ENCODE assay signal across 22 cellular contexts in the genomic region with DNA sequence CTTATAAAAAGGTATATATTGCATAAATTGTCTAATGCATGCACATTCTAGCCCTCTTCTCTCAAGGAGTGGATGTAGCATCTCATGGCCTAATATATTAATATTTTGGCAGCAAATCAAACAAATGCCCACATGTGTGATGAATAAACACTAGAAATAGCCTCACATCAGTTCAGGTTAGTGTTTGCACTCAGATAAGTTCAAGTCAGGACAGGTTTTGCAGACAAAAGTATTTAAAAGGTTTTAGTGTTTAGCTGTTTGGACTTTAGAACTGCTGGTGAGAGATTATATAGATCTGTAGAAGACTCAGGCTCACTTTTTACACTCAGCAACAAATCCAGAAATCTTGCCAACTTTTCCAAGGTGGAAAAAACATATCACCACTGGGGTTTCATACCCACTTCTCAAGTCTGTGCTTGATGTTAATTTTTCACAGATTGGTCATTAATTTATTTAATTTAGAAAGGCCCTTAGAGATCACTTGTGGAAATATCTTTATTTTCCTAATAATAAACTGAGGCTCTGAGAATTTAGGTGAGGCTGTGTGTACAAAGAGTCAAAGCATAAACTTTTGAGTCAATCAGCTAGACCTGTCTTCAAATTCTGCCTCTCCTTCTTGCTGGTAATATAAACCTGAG.
DNase-seq lines count a peak whose midpoint lies in the region; ATAC-seq and TF ChIP-seq lines count a peak whose summit lies in the region.
"Had no signal": no experiment of that assay in that cellular context is flagged by ENCODE, and none has a peak within 500 bp of the region (broad histone marks: within the 10 kb centered on the region; RNA-seq: fewer than 3 reads in every experiment).

No MANE protein-coding gene starts in this region.

- H3K4me3 ChIP-seq in epithelial cell of esophagus (ENCODE audit: low read length): no peak overlapping the region
- H3K4me3 ChIP-seq in liver (ENCODE audit: low read depth in 1 of 3, low read length in 3 of 3): no peak overlapping the region
- H3K4me3 ChIP-seq: BLaER1 treated with 17β-estradiol and CSF1 and Interleukin-3, amounts not matched to agents 10 nM and 100 nM; PC-9 had no signal

- no peak for TF ChIP-seq CTCF in epithelial cell of esophagus (IDR thresholded peaks at IDR 0.05; ENCODE audit: insufficient read depth, low read depth, low read length, missing control alignments)
- TF ChIP-seq CTCF in liver (IDR thresholded peaks at IDR 0.05; ENCODE audit: low read depth, low read length, missing input control): no peak

- no peak for TF ChIP-seq RAD21 in liver (IDR thresholded peaks at IDR 0.05)

- no peaks in the 10 kb centered on the region for H3K9me3 ChIP-seq in liver (ENCODE audit: control insufficient read depth in 4 of 4, low read length in 3 of 4)

- no peak overlapping the region for H3K27ac ChIP-seq in liver (ENCODE audit: low read depth in 1 of 2, low read length in 2 of 2)
- H3K27ac ChIP-seq: 22Rv1; BLaER1 treated with 17β-estradiol and CSF1 and Interleukin-3, amounts not matched to agents 10 nM and 100 nM; PC-9 had no signal

- H3K27me3 ChIP-seq in liver (ENCODE audit: control insufficient read depth in 4 of 4, insufficient read depth in 4 of 4, low read length in 3 of 4): no peaks in the 10 kb centered on the region
- H3K27me3 ChIP-seq: BLaER1 treated with 17β-estradiol and CSF1 and Interleukin-3, amounts not matched to agents 10 nM and 100 nM had no signal

- H3K36me3 Mint-ChIP-seq in activated naive CD4-positive, alpha-beta T cell treated with anti-CD3 and anti-CD28 coated beads for 36 hours (ENCODE audit: low read depth): no peaks in the 10 kb centered on the region
- H3K36me3 Mint-ChIP-seq: CD4-positive, alpha-beta memory T cell had no signal

- no peak overlapping the region for H3K27ac Mint-ChIP-seq in activated naive CD4-positive, alpha-beta T cell treated with anti-CD3 and anti-CD28 coated beads for 36 hours
- H3K27ac Mint-ChIP-seq: CD4-positive, alpha-beta memory T cell had no signal

- DNase-seq in DMS53 (lab: John Stamatoyannopoulos, UW): peak; percentile 3
- DNase-seq in DMS53 treated with DMSO at 0.1 percent for 48 hours (lab: John Stamatoyannopoulos, UW; ENCODE audit: unreplicated experiment): no peak
- DNase-seq in epithelial cell of esophagus (ENCODE audit: low read depth): peak; percentile 40
- no peak for DNase-seq in activated naive CD4-positive, alpha-beta T cell treated with anti-CD3 and anti-CD28 coated beads for 36 hours
- DNase-seq in A172 (ENCODE audit: low spot score): no peak
- DNase-seq: Calu3; CD4-positive, alpha-beta memory T cell; DMS79; KBM-7; NCI-H1092; NCI-H1436; NCI-H187 treated with DMSO at 0.1 percent for 48 hours; NCI-H2107; NCI-H748 treated with DMSO at 0.1 percent for 48 hours; PC-9; RPMI8226; SHP77 had no signal

- CTCF ChIA-PET in activated naive CD4-positive, alpha-beta T cell treated with anti-CD3 and anti-CD28 coated beads for 36 hours (lab: Charles Lee): no interaction called here

- H3K4me3 Mint-ChIP-seq in activated naive CD4-positive, alpha-beta T cell treated with anti-CD3 and anti-CD28 coated beads for 36 hours: no peak overlapping the region
- H3K4me3 Mint-ChIP-seq: CD4-positive, alpha-beta memory T cell had no signal

- no peaks in the 10 kb centered on the region for H3K36me3 ChIP-seq in liver (ENCODE audit: control insufficient read depth in 4 of 4, insufficient read depth in 3 of 4, low read depth in 1 of 4, low read length in 3 of 4)
- H3K36me3 ChIP-seq: BLaER1 treated with 17β-estradiol and CSF1 and Interleukin-3, amounts not matched to agents 10 nM and 100 nM had no signal

- intact Hi-C loops in activated naive CD4-positive, alpha-beta T cell treated with anti-CD3 and anti-CD28 coated beads for 36 hours (cut with micrococcal nuclease): no loop called here

- peaks cover 0 to 5% (median 0%) of the 10 kb centered on the region in 4 donors for H3K4me1 ChIP-seq in liver (ENCODE audit: control insufficient read depth in 4 of 4, insufficient read depth in 4 of 4, low read length in 3 of 4)
- H3K4me1 ChIP-seq: BLaER1 treated with 17β-estradiol and CSF1 and Interleukin-3, amounts not matched to agents 10 nM and 100 nM had no signal

- ATAC-seq in GM18519 (IDR thresholded peaks at IDR 0.05; ENCODE audit: low FRiP score, unreplicated experiment) (no peak), HG02981 (IDR thresholded peaks at IDR 0.05; ENCODE audit: unreplicated experiment) (no peak)

- H3K9me3 Mint-ChIP-seq in activated naive CD4-positive, alpha-beta T cell treated with anti-CD3 and anti-CD28 coated beads for 36 hours: peaks cover 6% of the 10 kb centered on the region

- H3K4me1 Mint-ChIP-seq in activated naive CD4-positive, alpha-beta T cell treated with anti-CD3 and anti-CD28 coated beads for 36 hours (ENCODE audit: low read depth): no peaks in the 10 kb centered on the region
- H3K4me1 Mint-ChIP-seq: CD4-positive, alpha-beta memory T cell had no signal

- H3K27me3 Mint-ChIP-seq in activated naive CD4-positive, alpha-beta T cell treated with anti-CD3 and anti-CD28 coated beads for 36 hours (ENCODE audit: low read depth): peaks cover 3% of the 10 kb centered on the region

- no peak overlapping the region for H3K9ac ChIP-seq in liver (ENCODE audit: low read depth in 1 of 2, low read length in 2 of 2)
- H3K9ac ChIP-seq: BLaER1 treated with 17β-estradiol and CSF1 and Interleukin-3, amounts not matched to agents 10 nM and 100 nM had no signal

TF ChIP-seq in liver, 16 proteins besides CTCF, POLR2A, EP300 and RAD21:
- TF ChIP-seq YY1 (IDR thresholded peaks at IDR 0.05) (no peak), RXRA (IDR thresholded peaks at IDR 0.05) (peak; percentile 14 to 18), HNF4A (conservative IDR thresholded peaks at IDR 0.05) (peak; percentile 17 to 23)
- TF ChIP-seq, protein P1, sequence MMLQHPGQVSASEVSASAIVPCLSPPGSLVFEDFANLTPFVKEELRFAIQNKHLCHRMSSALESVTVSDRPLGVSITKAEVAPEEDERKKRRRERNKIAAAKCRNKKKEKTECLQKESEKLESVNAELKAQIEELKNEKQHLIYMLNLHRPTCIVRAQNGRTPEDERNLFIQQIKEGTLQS (IDR thresholded peaks at IDR 0.05): no peak

Comparison
In these comparisons a context has a peak if more than half of its experiments do, and no peak if none do; other contexts are left out.
1. DNase-seq: peak in DMS53 (single experiment) and epithelial cell of esophagus (single experiment); none in DMS53 treated with DMSO at 0.1 percent for 48 hours (single experiment), activated naive CD4-positive, alpha-beta T cell treated with anti-CD3 and anti-CD28 coated beads for 36 hours (single experiment) and A172 (single experiment).